7 cellular contexts compared by ENCODE assay signal in genomic region chr10:68082815-68083395, GRCh38. TPM values are rescaled to one million over a fixed set of nuclear protein-coding genes. Genes with fewer than 3 reads are reported as not detected.
DNase-seq lines count a peak whose midpoint lies in the region; ATAC-seq and TF ChIP-seq lines count a peak whose summit lies in the region.

No MANE protein-coding gene starts in this region.

- no peaks in the 10 kb centered on the region for H3K9me2 ChIP-seq in PC-9 (ENCODE audit: insufficient read depth)

- CTCF ChIA-PET in PC-9 (lab: Charles Lee) = interaction anchor here (0.6 to 0.9 kb wide), 7 partner anchors 11 to 249 kb away, joined by 3 to 10 read pairs (median 3); partner anchors contain the start of gene HNRNPH3

- H3K9me3 ChIP-seq in PC-9 (ENCODE audit: insufficient read depth, low read depth) (no peaks in the 10 kb centered on the region), skeletal muscle satellite cell (replicated peaks; ENCODE audit: low read length) (no peaks in the 10 kb centered on the region)

- peaks cover 1% of the 10 kb centered on the region; the same call in 1 of the 2 replicates for H3K79me2 ChIP-seq in PC-9 (ENCODE audit: low read depth)

- DNase-seq in PC-9 (no peak), fibroblast of gingiva (ENCODE audit: low read depth) (peak; percentile 43)
- DNase-seq in activated CD4-positive, CD25-positive, alpha-beta regulatory T cell treated with anti-CD3 and anti-CD28 coated beads, Interleukin-2, amount 50 U/mL, for 72 hours = no peak

- ATAC-seq in HG02981 (IDR thresholded peaks at IDR 0.05; ENCODE audit: unreplicated experiment) (no peak), HG02973 (IDR thresholded peaks at IDR 0.05; ENCODE audit: unreplicated experiment) (no peak)

- H2AFZ ChIP-seq in PC-9 = no peak overlapping the region

- H3K27me3 ChIP-seq in PC-9 (ENCODE audit: insufficient read depth, low read depth) = no peaks in the 10 kb centered on the region
- H3K27me3 ChIP-seq in skeletal muscle satellite cell (ENCODE audit: control insufficient read depth, insufficient read depth, low read length) = no peaks in the 10 kb centered on the region

- intact Hi-C loops in PC-9 (cut with micrococcal nuclease; ENCODE audit: unreplicated experiment) = loop anchor here (1.0 kb wide), 2 partner anchors 125 to 219 kb away; no protein-coding TSS in a partner anchor

- TF ChIP-seq CTCF in GM12872 (IDR thresholded peaks at IDR 0.05; ENCODE audit: insufficient read depth, low read depth, low read length) (0 out of 3 replicates have a peak, but pooled peaks have one; percentile 4), PC-9 (conservative IDR thresholded peaks at IDR 0.05) (peak; percentile 80)

- no TSS peak for BruUV-seq in PC-9 (replicated peaks; lab: Mats Ljungman, UMichigan)

- no peak overlapping the region for H3K4me3 ChIP-seq in PC-9
- H3K4me3 ChIP-seq in skeletal muscle satellite cell (ENCODE audit: low read length) = no peak overlapping the region

- H4K20me1 ChIP-seq in PC-9 (ENCODE audit: insufficient read depth) = no peaks in the 10 kb centered on the region

- POLR2A ChIA-PET in PC-9 (lab: Charles Lee; ENCODE audit: unreplicated experiment) = interaction anchor here (0.7 to 1.1 kb wide), 2 partner anchors 120 to 249 kb away, joined by 8 to 12 read pairs; partner anchors contain the start of gene HNRNPH3

- H3K9ac ChIP-seq in skeletal muscle satellite cell (ENCODE audit: low read depth, low read length) = peak overlapping the region; percentile 76

- H3K36me3 ChIP-seq in PC-9 (ENCODE audit: low read depth) = no peaks in the 10 kb centered on the region
- no peaks in the 10 kb centered on the region for H3K36me3 ChIP-seq in skeletal muscle satellite cell (ENCODE audit: insufficient read depth, low read length)

- peak overlapping the region; percentile 17 for H3K4me2 ChIP-seq in PC-9
- peak overlapping the region; percentile 24 for H3K4me2 ChIP-seq in skeletal muscle satellite cell (ENCODE audit: low read length)

- peaks cover 53% of the 10 kb centered on the region for H3K4me1 ChIP-seq in PC-9 (replicated peaks; ENCODE audit: insufficient read depth)
- peaks cover 56% of the 10 kb centered on the region for H3K4me1 ChIP-seq in skeletal muscle satellite cell (ENCODE audit: control insufficient read depth, insufficient read depth, low read length)

- H3F3A ChIP-seq in PC-9 (ENCODE audit: insufficient read depth, low read depth) = peaks cover 24% of the 10 kb centered on the region

- peak overlapping the region; percentile 10; the same call in 1 of the 2 replicates for H3K27ac ChIP-seq in PC-9

RNA-seq across cellular contexts. Expression of gene HERC4, which starts 7.8 kb away (rescaled TPM):
- 115 and 116 TPM in 2 replicates for total RNA-seq in PC-9 (2021)
- total RNA-seq in skeletal muscle satellite cell (2012; rRNA removed) = 79.7 and 145 TPM in 2 replicates

RNA-seq across cellular contexts. Expression of gene MYPN, which starts 26.4 kb away (rescaled TPM):
- 3.9 and 4.1 TPM in 2 replicates for total RNA-seq in PC-9 (2021)
- total RNA-seq in skeletal muscle satellite cell (2012; rRNA removed) = 2.2 and 8.6 TPM in 2 replicates
